In genomic region chr9:14189578-14189977, GRCh38 we compare ENCODE assay signal across 31 cellular contexts.
"Had no signal": no experiment of that assay in that cellular context is flagged by ENCODE, and none has a peak within 500 bp of the region (broad histone marks: within the 10 kb centered on the region; RNA-seq: fewer than 3 reads in every experiment).

No MANE protein-coding gene starts in this region.

- H3K27me3 ChIP-seq: colonic mucosa, esophagus squamous epithelium, heart right ventricle, left lung, right lobe of liver, vagina had no signal

- H3K4me1 ChIP-seq: colonic mucosa, left lung, lower lobe of right lung had no signal

- ATAC-seq: left lung; lower lobe of right lung; mucosa of descending colon; natural killer cell treated with Interleukin-12 subunit alpha and Interleukin-12 subunit beta and Interleukin-15 and Interleukin-18, amount 100 ng/mL, for 72 hours; right lobe of liver; stimulated activated effector memory CD8-positive, alpha-beta T cell treated with anti-CD3 and anti-CD28 coated beads, Interleukin-12 subunit alpha, Interleukin-12 subunit beta, amount 100 ng/mL, for 72 hours; T-helper 17 cell had no signal

- H3K36me3 ChIP-seq: colonic mucosa, esophagus squamous epithelium, heart right ventricle, left lung, lower lobe of right lung, right lobe of liver, thoracic aorta, vagina had no signal

- H3K4me3 ChIP-seq: colonic mucosa, esophagus squamous epithelium, heart right ventricle, left lung, lower lobe of right lung, mucosa of descending colon, right lobe of liver, skin epidermis, thoracic aorta, vagina had no signal

- H3K27ac ChIP-seq: colonic mucosa, epithelial cell of prostate, esophagus squamous epithelium, heart right ventricle, left lung, lower lobe of right lung, right lobe of liver, skin epidermis, thoracic aorta, vagina had no signal

- FAIRE-seq: endometrium had no signal

- H3K9me3 ChIP-seq: colonic mucosa, esophagus squamous epithelium, heart right ventricle, left lung, lower lobe of right lung, mucosa of descending colon, right lobe of liver, thoracic aorta, vagina had no signal

- DNase-seq: activated CD4-positive, alpha-beta memory T cell treated with anti-CD3 and anti-CD28 coated beads, Interleukin-2, amount 10 ng/mL, durations not matched to agents 7 days and 5 days; activated CD4-positive, alpha-beta T cell treated with anti-CD3 and anti-CD28 coated beads for 1 hour; activated CD4-positive, alpha-beta T cell treated with anti-CD3 and anti-CD28 coated beads, Interleukin-2, amount 10 ng/mL, durations not matched to agents 7 days and 5 days; activated CD8-positive, alpha-beta memory T cell treated with anti-CD3 and anti-CD28 coated beads, Interleukin-2, amount 50 U/mL, for 48 hours; activated gamma-delta T cell treated with Interleukin-2 at 50 U/mL for 16 hours; activated naive CD4-positive, alpha-beta T cell treated with anti-CD3 and anti-CD28 coated beads, Interleukin-2, amount 50 U/mL, for 16 hours; activated T-cell treated with anti-CD3 and anti-CD28 coated beads, Interleukin-2, amount 50 U/mL, for 24 hours; amygdala; cerebellar nuclear complex; colonic mucosa; effector CD8-positive, alpha-beta T cell; esophagus squamous epithelium; heart right ventricle; kidney glomerular epithelial cell; left lung; lower lobe of right lung; mesendoderm; mucosa of descending colon; posterior cingulate gyrus; right lobe of liver; stimulated activated CD4-positive, alpha-beta T cell treated with anti-CD3 and anti-CD28 coated beads, Interleukin-12 subunit alpha, Interleukin-12 subunit beta, amount 100 ng/mL, for 4 hours; stimulated activated CD4-positive, alpha-beta T cell treated with anti-CD3 and anti-CD28 coated beads, Interleukin-4, amount 100 ng/mL, for 24 hours; T-helper 17 cell; T1000 had no signal
